8 cellular contexts compared by ENCODE assay signal in the genomic region with DNA sequence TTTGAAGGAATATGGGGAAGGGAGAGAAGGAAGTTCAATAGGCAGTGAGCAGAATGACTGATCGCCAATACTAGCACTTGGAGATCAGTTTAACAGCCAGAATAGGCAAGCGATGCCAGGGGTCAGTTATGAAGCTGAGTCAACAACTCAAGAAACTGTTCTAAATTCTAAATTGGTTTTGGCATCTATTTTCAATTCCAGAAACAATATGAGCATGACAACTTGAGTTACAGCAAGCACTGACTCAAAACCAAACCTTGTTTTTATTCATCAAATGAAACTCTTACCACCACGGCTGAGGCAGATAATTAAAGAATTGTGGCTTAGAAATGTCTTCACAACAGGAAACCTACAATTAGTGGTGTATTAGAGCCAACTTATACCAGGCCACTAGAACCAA.
A peak's percentile ranks its signal among the peaks of the same experiment; 100 is the strongest.
DNase-seq lines count a peak whose midpoint lies in the region; ATAC-seq and TF ChIP-seq lines count a peak whose summit lies in the region.

No MANE protein-coding gene starts in this region.

- H3K27me3 ChIP-seq in gastroesophageal sphincter (no peaks in the 10 kb centered on the region), SK-N-SH (ENCODE audit: insufficient read depth) (no peaks in the 10 kb centered on the region)

- H3K9me3 ChIP-seq in gastroesophageal sphincter (no peaks in the 10 kb centered on the region), SK-N-SH (no peaks in the 10 kb centered on the region)

- H4K20me1 ChIP-seq in SK-N-SH (ENCODE audit: insufficient read depth): no peaks in the 10 kb centered on the region

- no peaks in the 10 kb centered on the region for H3K36me3 Mint-ChIP-seq in glutamatergic neuron (ENCODE audit: unreplicated experiment)

- H3K4me3 Mint-ChIP-seq in glutamatergic neuron (ENCODE audit: unreplicated experiment): no peak overlapping the region

- no peak overlapping the region for H3K27ac Mint-ChIP-seq in glutamatergic neuron (ENCODE audit: unreplicated experiment)

- TF ChIP-seq CTCF in gastroesophageal sphincter (IDR thresholded peaks at IDR 0.05): no peak
- TF ChIP-seq CTCF in glutamatergic neuron (IDR thresholded peaks at IDR 0.05; ENCODE audit: partially characterized antibody, unreplicated experiment): no peak
- no peak for TF ChIP-seq CTCF in SK-N-SH (IDR thresholded peaks at IDR 0.05)

- H2AFZ ChIP-seq in SK-N-SH (ENCODE audit: low read depth): no peak overlapping the region

- no peak for TF ChIP-seq POLR2A in gastroesophageal sphincter (IDR thresholded peaks at IDR 0.05)

- TF ChIP-seq RAD21 in SK-N-SH (IDR thresholded peaks at IDR 0.05; ENCODE audit: low read length): no peak

- no peak overlapping the region for H3K9ac ChIP-seq in SK-N-SH

- H3K27ac ChIP-seq in gastroesophageal sphincter (peak overlapping the region in 3 of 4 donors; percentile 45 to 60 (median 48)), SK-N-SH (ENCODE audit: low read depth in 2 of 2, low read length in 1 of 2) (no peak overlapping the region)

- peaks cover 6% of the 10 kb centered on the region for H3F3A ChIP-seq in SK-N-SH (replicated peaks; ENCODE audit: insufficient read depth)

- POLR2A ChIA-PET in SK-N-SH (lab: Yijun Ruan, JAX): no interaction called here

- no peaks in the 10 kb centered on the region for H3K79me2 ChIP-seq in SK-N-SH (ENCODE audit: insufficient read depth)

- ATAC-seq in GM18519 (IDR thresholded peaks at IDR 0.05; ENCODE audit: low FRiP score, unreplicated experiment): peak; percentile 84
- ATAC-seq in GM21825 (IDR thresholded peaks at IDR 0.05; ENCODE audit: unreplicated experiment): peak; percentile 71
- ATAC-seq in gastroesophageal sphincter: no peak

- H3K36me3 ChIP-seq in gastroesophageal sphincter: peaks cover 0 to 3% of the 10 kb centered on the region in 2 donors
- no peaks in the 10 kb centered on the region for H3K36me3 ChIP-seq in SK-N-SH (replicated peaks in 1 of 2; ENCODE audit: control insufficient read depth in 1 of 2, insufficient read depth in 2 of 2, low read length in 1 of 2)

- no peaks in the 10 kb centered on the region for H3K9me3 Mint-ChIP-seq in glutamatergic neuron (ENCODE audit: unreplicated experiment)

- H3K4me1 ChIP-seq in gastroesophageal sphincter (peaks cover 0 to 10% (median 0%) of the 10 kb centered on the region in 3 donors), SK-N-SH (ENCODE audit: control insufficient read depth in 1 of 2, insufficient read depth in 2 of 2, low read depth in 1 of 2, low read length in 1 of 2) (peaks cover 0 to 10% of the 10 kb centered on the region in 2 experiments; a peak in 1 of 4 replicates)

- 55 to 60% methylated on average over 3 of the region's 3 CpGs for WGBS in gastroesophageal sphincter (ENCODE audit: low coverage in 1 of 2), 2 donors
- WGBS in SK-N-SH (ENCODE audit: low lambda C conversion rate): 89% methylated on average over 3 of the region's 3 CpGs

- TF ChIP-seq EP300 in gastroesophageal sphincter (IDR thresholded peaks at IDR 0.05) (no peak), SK-N-SH (IDR thresholded peaks at IDR 0.05; ENCODE audit: borderline replicate concordance in 1 of 2, low read depth in 1 of 2, low read length in 1 of 2) (no peak)

- DNase-seq in NOMO-1 treated with dmso at 0.1 percent for 144 hours (lab: John Stamatoyannopoulos, UW; ENCODE audit: unreplicated experiment) (peak; percentile 55), glutamatergic neuron (no peak), T-helper 9 cell (no peak), SK-N-SH (no peak), mucosa of gallbladder (ENCODE audit: low spot score) (no peak)

- no peaks in the 10 kb centered on the region for H3K4me1 Mint-ChIP-seq in glutamatergic neuron (ENCODE audit: low read depth, unreplicated experiment)

- no peaks in the 10 kb centered on the region for H3K9me2 ChIP-seq in SK-N-SH

- H3K4me3 ChIP-seq in gastroesophageal sphincter (no peak overlapping the region), SK-N-SH (ENCODE audit: low read depth in 2 of 2, low read length in 1 of 2) (no peak overlapping the region)

- H3K27me3 Mint-ChIP-seq in glutamatergic neuron (ENCODE audit: unreplicated experiment): peaks cover 2% of the 10 kb centered on the region

- CTCF ChIA-PET in SK-N-SH (lab: Yijun Ruan, JAX): no interaction called here

- H3K4me2 ChIP-seq in SK-N-SH: no peak overlapping the region

TF ChIP-seq in SK-N-SH, 30 proteins besides CTCF, POLR2A, EP300 and RAD21:
- TF ChIP-seq SIN3A (IDR thresholded peaks at IDR 0.05; ENCODE audit: borderline replicate concordance, low read depth, low read length) (no peak), JUND (IDR thresholded peaks at IDR 0.05) (no peak), EZH2phosphoT487 (IDR thresholded peaks at IDR 0.05; ENCODE audit: borderline replicate concordance, low read depth) (no peak), TAF1 (IDR thresholded peaks at IDR 0.05; ENCODE audit: borderline replicate concordance, low read depth, low read length) (no peak), GATA2 (CRISPR knock-in tag; IDR thresholded peaks at IDR 0.05) (no peak), FOXJ3 (CRISPR knock-in tag; IDR thresholded peaks at IDR 0.05) (no peak), FOSL2 (IDR thresholded peaks at IDR 0.05; ENCODE audit: borderline replicate concordance, low read depth) (no peak), POLR2AphosphoS5 (IDR thresholded peaks at IDR 0.05; ENCODE audit: low read depth, low read length) (no peak)
- TF ChIP-seq, protein P1, sequence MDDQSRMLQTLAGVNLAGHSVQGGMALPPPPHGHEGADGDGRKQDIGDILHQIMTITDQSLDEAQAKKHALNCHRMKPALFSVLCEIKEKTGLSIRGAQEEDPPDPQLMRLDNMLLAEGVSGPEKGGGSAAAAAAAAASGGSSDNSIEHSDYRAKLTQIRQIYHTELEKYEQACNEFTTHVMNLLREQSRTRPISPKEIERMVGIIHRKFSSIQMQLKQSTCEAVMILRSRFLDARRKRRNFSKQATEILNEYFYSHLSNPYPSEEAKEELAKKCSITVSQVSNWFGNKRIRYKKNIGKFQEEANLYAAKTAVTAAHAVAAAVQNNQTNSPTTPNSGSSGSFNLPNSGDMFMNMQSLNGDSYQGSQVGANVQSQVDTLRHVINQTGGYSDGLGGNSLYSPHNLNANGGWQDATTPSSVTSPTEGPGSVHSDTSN (IDR thresholded peaks at IDR 0.05): no peak

Comparison
In these comparisons a context has a peak if more than half of its experiments do, and no peak if none do; other contexts are left out.
1. H3K27ac ChIP-seq: peak in gastroesophageal sphincter (3 of 4); none in SK-N-SH (0 of 2).